ENCODE assay signal across 8 cellular contexts in genomic region chr9:35691325-35691631, GRCh38. TPM values are rescaled to one million over a fixed set of nuclear protein-coding genes. Genes with fewer than 3 reads are reported as not detected.
DNase-seq lines count a peak whose midpoint lies in the region; ATAC-seq lines count a peak whose summit lies in the region.

No MANE protein-coding gene starts in this region.

- H3K27ac Mint-ChIP-seq in T-helper 1 cell treated with Interleukin-12 subunit alpha and Interleukin-12 subunit beta and Interleukin-4 antibody, amounts not matched to agents 30 μg/mL and 1 μg/mL, for 36 hours: no peak overlapping the region
- peak overlapping the region; percentile 44 for H3K27ac Mint-ChIP-seq in activated naive CD8-positive, alpha-beta T cell treated with anti-CD3 and anti-CD28 coated beads, Interleukin-2, amount 50 U/mL, for 24 hours
- H3K27ac Mint-ChIP-seq in immature natural killer cell: peak overlapping the region; percentile 53 to 89 (median 76)

- no peaks in the 10 kb centered on the region for H3K9me3 Mint-ChIP-seq in T-helper 1 cell treated with Interleukin-12 subunit alpha and Interleukin-12 subunit beta and Interleukin-4 antibody, amounts not matched to agents 30 μg/mL and 1 μg/mL, for 36 hours
- no peaks in the 10 kb centered on the region for H3K9me3 Mint-ChIP-seq in activated naive CD8-positive, alpha-beta T cell treated with anti-CD3 and anti-CD28 coated beads, Interleukin-2, amount 50 U/mL, for 24 hours
- H3K9me3 Mint-ChIP-seq in immature natural killer cell: no peaks in the 10 kb centered on the region

- no peak for DNase-seq in T-helper 1 cell
- no peak for DNase-seq in activated naive CD8-positive, alpha-beta T cell treated with anti-CD3 and anti-CD28 coated beads, Interleukin-2, amount 50 U/mL, for 24 hours
- no peak for DNase-seq in immature natural killer cell
- no peak for DNase-seq in kidney tubule cell (ENCODE audit: low spot score)
- DNase-seq in cerebellar nuclear complex (lab: John Stamatoyannopoulos, UW): no peak
- no peak for DNase-seq in Ammon's horn (ENCODE audit: low spot score)

- H3K36me3 Mint-ChIP-seq in T-helper 1 cell treated with Interleukin-12 subunit alpha and Interleukin-12 subunit beta and Interleukin-4 antibody, amounts not matched to agents 30 μg/mL and 1 μg/mL, for 36 hours (ENCODE audit: low read depth): peaks cover 2% of the 10 kb centered on the region
- H3K36me3 Mint-ChIP-seq in activated naive CD8-positive, alpha-beta T cell treated with anti-CD3 and anti-CD28 coated beads, Interleukin-2, amount 50 U/mL, for 24 hours (ENCODE audit: low read depth): peaks cover 1% of the 10 kb centered on the region
- H3K36me3 Mint-ChIP-seq in immature natural killer cell: peaks cover under 1 to 2% (median under 1%) of the 10 kb centered on the region in 3 donors

- no peaks in the 10 kb centered on the region for H3K27me3 Mint-ChIP-seq in T-helper 1 cell treated with Interleukin-12 subunit alpha and Interleukin-12 subunit beta and Interleukin-4 antibody, amounts not matched to agents 30 μg/mL and 1 μg/mL, for 36 hours (ENCODE audit: low read depth)
- no peaks in the 10 kb centered on the region for H3K27me3 Mint-ChIP-seq in activated naive CD8-positive, alpha-beta T cell treated with anti-CD3 and anti-CD28 coated beads, Interleukin-2, amount 50 U/mL, for 24 hours
- peaks cover 0 to 4% (median 3%) of the 10 kb centered on the region in 3 donors for H3K27me3 Mint-ChIP-seq in immature natural killer cell (ENCODE audit: low read depth in 3 of 3)

- peak; percentile 3 for ATAC-seq in activated naive CD8-positive, alpha-beta T cell treated with anti-CD3 and anti-CD28 coated beads, Interleukin-2, amount 50 U/mL, for 24 hours

- H3K27ac ChIP-seq in temporal lobe (ENCODE audit: low read depth, low read length): peak overlapping the region; percentile 40

- H3K4me1 Mint-ChIP-seq in T-helper 1 cell treated with Interleukin-12 subunit alpha and Interleukin-12 subunit beta and Interleukin-4 antibody, amounts not matched to agents 30 μg/mL and 1 μg/mL, for 36 hours (ENCODE audit: low read depth): peaks cover 16% of the 10 kb centered on the region
- H3K4me1 Mint-ChIP-seq in activated naive CD8-positive, alpha-beta T cell treated with anti-CD3 and anti-CD28 coated beads, Interleukin-2, amount 50 U/mL, for 24 hours: peaks cover 20% of the 10 kb centered on the region
- peaks cover 15 to 22% of the 10 kb centered on the region in 2 donors for H3K4me1 Mint-ChIP-seq in immature natural killer cell

- peak overlapping the region; percentile 79 for H3K4me3 Mint-ChIP-seq in T-helper 1 cell treated with Interleukin-12 subunit alpha and Interleukin-12 subunit beta and Interleukin-4 antibody, amounts not matched to agents 30 μg/mL and 1 μg/mL, for 36 hours
- peak overlapping the region; percentile 74 for H3K4me3 Mint-ChIP-seq in activated naive CD8-positive, alpha-beta T cell treated with anti-CD3 and anti-CD28 coated beads, Interleukin-2, amount 50 U/mL, for 24 hours
- peak overlapping the region; percentile 88 to 94 (median 89) for H3K4me3 Mint-ChIP-seq in immature natural killer cell

RNA-seq across cellular contexts. Expression of gene TPM2, which starts 1.6 kb away (rescaled TPM):
- under 1 TPM in 1 of 3 donors, not detected in 2; 0.28 TPM for polyA plus RNA-seq in immature natural killer cell
- 12.0 TPM for total RNA-seq in temporal lobe

RNA-seq across cellular contexts. Expression of gene CA9, which starts 17.6 kb away (rescaled TPM):
- polyA plus RNA-seq in immature natural killer cell: not detected
- 0.98 TPM for total RNA-seq in temporal lobe

RNA-seq across cellular contexts. Expression of gene ARHGEF39, which starts 26.3 kb away (rescaled TPM):
- 1 to 10 TPM in 2 of 3 donors, under 1 TPM in 1; 0.92 to 1.9 (median 1.1) TPM for polyA plus RNA-seq in immature natural killer cell
- total RNA-seq in temporal lobe: 0.25 TPM

RNA-seq across cellular contexts. Expression of gene CCDC107, which starts 33.2 kb away (rescaled TPM):
- polyA plus RNA-seq in immature natural killer cell: 100 to 1,000 TPM; 101 to 106 (median 103) TPM
- total RNA-seq in temporal lobe: 7.9 TPM

RNA-seq across cellular contexts. Expression of gene RMRP, which starts 33.5 kb away (rescaled TPM):
- polyA plus RNA-seq in immature natural killer cell: 10 to 100 TPM in 1 of 3 donors, not detected in 2; 23.0 TPM
- total RNA-seq in temporal lobe: 65,531 TPM
